In genomic region chr19:38316477-38317067, GRCh38 we compare ENCODE assay signal across 8 cellular contexts. TPM values are rescaled to one million over a fixed set of nuclear protein-coding genes. Genes with fewer than 3 reads are reported as not detected.
DNase-seq lines count a peak whose midpoint lies in the region; ATAC-seq, FAIRE-seq and TF ChIP-seq lines count a peak whose summit lies in the region.

No MANE protein-coding gene starts in this region.

- H3K9me3 ChIP-seq in CD4-positive, alpha-beta memory T cell (ENCODE audit: control insufficient read depth in 1 of 2, low read length in 2 of 2) = no peaks in the 10 kb centered on the region
- H3K9me3 ChIP-seq in K562 (replicated peaks; ENCODE audit: control insufficient read depth, insufficient read depth, low read depth, low read length) (no peaks in the 10 kb centered on the region), mononuclear cell (ENCODE audit: low read depth, low read length) (no peaks in the 10 kb centered on the region)

- H3K27me3 Mint-ChIP-seq in CD4-positive, alpha-beta memory T cell = no peaks in the 10 kb centered on the region

- peak overlapping the region; percentile 46 to 75; a peak in 3 of 4 replicates for H3K9ac ChIP-seq in K562 (ENCODE audit: insufficient read depth in 1 of 2, low read depth in 2 of 2, low read length in 2 of 2)

- WGBS in K562 (ENCODE audit: insufficient coverage, low coverage, missing lambda C conversion rate) = under 1% methylated on average over 8 of the region's 8 CpGs
- WGBS in lower leg skin, 2 donors = 31% methylated on average over 8 of the region's 8 CpGs

- H3K27ac ChIP-seq in CD4-positive, alpha-beta memory T cell (ENCODE audit: low read depth, low read length) = peak overlapping the region; percentile 91
- peak overlapping the region; percentile 85 for H3K27ac ChIP-seq in K562 (ENCODE audit: extremely low read depth, low read depth, low read length)

- peak overlapping the region; percentile 89 to 99 (median 96) for H3K27ac Mint-ChIP-seq in CD4-positive, alpha-beta memory T cell

- intact Hi-C loops in CD4-positive, alpha-beta memory T cell (cut with micrococcal nuclease) = loop anchor here (1.0 to 5.0 kb wide), 3 partner anchors 19 to 409 kb away; partner anchors contain the start of genes CATSPERG, SIPA1L3, SPINT2 and WDR87
- intact Hi-C loops in K562 (cut with micrococcal nuclease) = loop anchor here (1.0 kb wide), 2 partner anchors 19 to 46 kb away; partner anchors contain the start of gene CATSPERG
- intact Hi-C loops in lower leg skin (cut with DNase I; ENCODE audit: low total_unique reads) = no loop called here

- no peaks in the 10 kb centered on the region for H3K9me3 Mint-ChIP-seq in CD4-positive, alpha-beta memory T cell

- peaks cover 47% of the 10 kb centered on the region for H3K4me1 ChIP-seq in CD4-positive, alpha-beta memory T cell (ENCODE audit: insufficient read depth, low read length)
- peaks cover 46 to 65% of the 10 kb centered on the region in 2 experiments for H3K4me1 ChIP-seq in K562 (replicated peaks in 1 of 2; ENCODE audit: control insufficient read depth in 2 of 2, insufficient read depth in 2 of 2, low read length in 2 of 2)
- H3K4me1 ChIP-seq in mononuclear cell (ENCODE audit: insufficient read depth, low read length) = peaks cover 75% of the 10 kb centered on the region

- DNase-seq in CD4-positive, alpha-beta memory T cell = no peak
- no peak for DNase-seq in K562 (ENCODE audit: extremely low read depth in 1 of 4, low spot score in 3 of 4)
- DNase-seq in lower leg skin (ENCODE audit: low spot score in 2 of 2) = no peak
- no peak for DNase-seq in NCI-H2029 (lab: John Stamatoyannopoulos, UW)

- TSS peak; percentile 74 for BruUV-seq in K562 (replicated peaks; lab: Mats Ljungman, UMichigan)

- H3K9me1 ChIP-seq in K562 (ENCODE audit: control insufficient read depth, insufficient read depth, low read length) = no peaks in the 10 kb centered on the region

- H2AFZ ChIP-seq in K562 (ENCODE audit: low read depth, low read length) = peak overlapping the region; percentile 53

- TF ChIP-seq POLR2A in K562 (conservative IDR thresholded peaks at IDR 0.05) = no peak
- no peak for TF ChIP-seq POLR2A in lower leg skin (IDR thresholded peaks at IDR 0.05)

- no peaks in the 10 kb centered on the region for H3K36me3 ChIP-seq in CD4-positive, alpha-beta memory T cell (ENCODE audit: insufficient read depth, low read length)
- peaks cover 17% of the 10 kb centered on the region for H3K36me3 ChIP-seq in K562 (ENCODE audit: control insufficient read depth, insufficient read depth, low read length)

- peaks cover 30 to 72% (median 50%) of the 10 kb centered on the region in 4 donors for H3K4me1 Mint-ChIP-seq in CD4-positive, alpha-beta memory T cell

- no peaks in the 10 kb centered on the region for H4K20me1 ChIP-seq in K562 (replicated peaks; ENCODE audit: control insufficient read depth, insufficient read depth, low read length)

- TF ChIP-seq EP300 in K562 (IDR thresholded peaks at IDR 0.05; ENCODE audit: low read length) = no peak

- peak overlapping the region; percentile 73 for H3K4me2 ChIP-seq in K562 (ENCODE audit: insufficient read depth, low read length)

- peak overlapping the region; percentile 75 to 81 for H3K4me3 ChIP-seq in CD4-positive, alpha-beta memory T cell (ENCODE audit: low read length in 2 of 2)
- H3K4me3 ChIP-seq in K562 (peak overlapping the region; percentile 38), mononuclear cell (ENCODE audit: low read length) (peak overlapping the region; percentile 49), lower leg skin (ENCODE audit: low read depth, poor library complexity, severe bottlenecking) (no peak overlapping the region)

- in situ Hi-C loops in K562 (cut with MboI) = no loop called here

- no peaks in the 10 kb centered on the region for H3K27me3 ChIP-seq in CD4-positive, alpha-beta memory T cell (ENCODE audit: insufficient read depth, low read length)
- H3K27me3 ChIP-seq in K562 (ENCODE audit: control insufficient read depth in 2 of 2, insufficient read depth in 2 of 2, low read length in 2 of 2) (no peaks in the 10 kb centered on the region), mononuclear cell (ENCODE audit: insufficient read depth, low read length) (no peaks in the 10 kb centered on the region)

- POLR2A ChIA-PET in CD4-positive, alpha-beta memory T cell (lab: Charles Lee; ENCODE audit: partially characterized antibody) = no interaction called here
- POLR2A ChIA-PET in K562 (lab: Yijun Ruan, JAX) = no interaction called here

- ATAC-seq in HG03354 (IDR thresholded peaks at IDR 0.05; ENCODE audit: poor library complexity, severe bottlenecking, unreplicated experiment) (peak; percentile 26), K562 (peak; percentile 2), HG02571 (IDR thresholded peaks at IDR 0.05; ENCODE audit: unreplicated experiment) (no peak), GM21786 (IDR thresholded peaks at IDR 0.05; ENCODE audit: unreplicated experiment) (no peak)

- peak overlapping the region; percentile 80 to 98 (median 94) for H3K4me3 Mint-ChIP-seq in CD4-positive, alpha-beta memory T cell

- no peak for TF ChIP-seq CTCF in K562 (IDR thresholded peaks at IDR 0.05 in 2 of 3, conservative IDR thresholded peaks at IDR 0.05 in 1 of 3; ENCODE audit: insufficient read depth in 2 of 3, low read depth in 1 of 3, low read length in 3 of 3)
- no peak for TF ChIP-seq CTCF in lower leg skin (IDR thresholded peaks at IDR 0.05)

- TF ChIP-seq RAD21 in K562 (CRISPR knock-in tag; conservative IDR thresholded peaks at IDR 0.05 in 1 of 2, IDR thresholded peaks at IDR 0.05 in 1 of 2) = no peak

- no peak for FAIRE-seq in K562 (lab: Jason Lieb, UNC)

- CTCF ChIA-PET in CD4-positive, alpha-beta memory T cell (lab: Charles Lee; ENCODE audit: partially characterized antibody) = no interaction called here
- CTCF ChIA-PET in K562 (lab: Yijun Ruan, JAX; ENCODE audit: low intra/inter-chr PET ratio) = no interaction called here

- H3K79me2 ChIP-seq in K562 (ENCODE audit: control insufficient read depth, insufficient read depth, low read length) = peaks cover 39% of the 10 kb centered on the region

- peaks cover 0 to 4% of the 10 kb centered on the region in 2 donors for H3K36me3 Mint-ChIP-seq in CD4-positive, alpha-beta memory T cell

RNA-seq across cellular contexts. Expression of gene YIF1B, which starts 0.8 kb away (rescaled TPM):
- total RNA-seq in CD4-positive, alpha-beta memory T cell = 10 to 100 TPM; 35.8 to 38.4 TPM
- 10 to 100 TPM; 44.6 to 57.4 TPM for polyA plus RNA-seq in CD4-positive, alpha-beta memory T cell
- total RNA-seq in K562 (2011; cell fraction: chromatin; rRNA removed; ENCODE audit: low replicate concordance) = 108 and 422 TPM in 2 replicates
- total RNA-seq in K562 (2011; cell fraction: nucleolus; rRNA removed) = 844 and 880 TPM in 2 replicates
- total RNA-seq in K562 (2011; cell fraction: nucleoplasm; rRNA removed) = 389 and 454 TPM in 2 replicates
- total RNA-seq in K562 (2014; rRNA removed) (397 and 458 TPM in 2 replicates), K562 (2014; rRNA removed; fragmentation: Illumina TruSeq; extraction: Trizol) (92.4 and 102 TPM in 2 replicates), K562 (2015; rRNA removed; fragmentation: Illumina TruSeq; extraction: Trizol) (213 and 217 TPM in 2 replicates), K562 (2021) (329 and 345 TPM in 2 replicates), mononuclear cell (27.4 TPM), lower leg skin (10 to 100 TPM; 14.1 to 38.5 (median 25.5) TPM)
- polyA plus RNA-seq in K562 (2011; rRNA removed) (400 and 618 TPM in 2 replicates), K562 (2014; fragmentation: Illumina TruSeq; extraction: Trizol) (323 and 490 TPM in 2 replicates), K562 (2014; fragmentation: Nextera tagmentation; extraction: Ambion mirVana) (10 to 100 TPM in 1 of 2 experiments, 1 to 10 TPM in 1; 8.5 to 84.7 TPM), K562 (2014; rRNA removed) (586 and 617 TPM in 2 replicates)
- 1,022 and 1,984 TPM in 2 replicates for polyA plus RNA-seq in K562 (2011; cell fraction: cytosol; rRNA removed)
- polyA plus RNA-seq in K562 (2011; cell fraction: nucleus; rRNA removed) = 645 and 781 TPM in 2 replicates
- 339 and 566 TPM in 2 replicates for polyA plus RNA-seq in K562 (2012)
- 79.0 and 123 TPM in 2 replicates for polyA minus RNA-seq in K562 (2011; rRNA and poly(A)+ RNA removed)
- polyA minus RNA-seq in K562 (2011; cell fraction: cytosol; rRNA and poly(A)+ RNA removed) = 183 and 249 TPM in 2 replicates
- polyA minus RNA-seq in K562 (2011; cell fraction: nucleus; rRNA and poly(A)+ RNA removed) = 64.5 and 82.9 TPM in 2 replicates

RNA-seq across cellular contexts. Expression of gene KCNK6, which starts 3.1 kb away (rescaled TPM):
- total RNA-seq in CD4-positive, alpha-beta memory T cell = 10 to 100 TPM; 14.5 to 14.9 TPM
- 1 to 10 TPM; 1.3 to 7.4 TPM for polyA plus RNA-seq in CD4-positive, alpha-beta memory T cell
- total RNA-seq in K562 (2011; cell fraction: chromatin; rRNA removed; ENCODE audit: low replicate concordance) = 0.18 and 0.90 TPM in 2 replicates
- total RNA-seq in K562 (2011; cell fraction: nucleolus; rRNA removed) = 0.17 and 0.92 TPM in 2 replicates
- total RNA-seq in K562 (2011; cell fraction: nucleoplasm; rRNA removed) = 0.29 and 1.1 TPM in 2 replicates
- 0.05 and 0.12 TPM in 2 replicates for total RNA-seq in K562 (2014; rRNA removed)
- total RNA-seq in K562 (2014; rRNA removed; fragmentation: Illumina TruSeq; extraction: Trizol) = 0.06 and 0.15 TPM in 2 replicates
- 0.04 and 0.07 TPM in 2 replicates for total RNA-seq in K562 (2015; rRNA removed; fragmentation: Illumina TruSeq; extraction: Trizol)
- total RNA-seq in K562 (2021) = 0.18 and 0.31 TPM in 2 replicates
- polyA plus RNA-seq in K562 (2011; rRNA removed) = 0.07 and 0.16 TPM in 2 replicates
- polyA plus RNA-seq in K562 (2011; cell fraction: cytosol; rRNA removed) = 0.07 and 0.25 TPM in 2 replicates
- polyA plus RNA-seq in K562 (2011; cell fraction: nucleus; rRNA removed) = 0.10 TPM in 2 replicates
- 0.20 and 0.47 TPM in 2 replicates for polyA plus RNA-seq in K562 (2012)
- 0.08 and 0.42 TPM in 2 replicates for polyA plus RNA-seq in K562 (2014; fragmentation: Illumina TruSeq; extraction: Trizol)
- polyA plus RNA-seq in K562 (2014; fragmentation: Nextera tagmentation; extraction: Ambion mirVana) = under 1 TPM; 0.24 to 0.27 TPM
- polyA plus RNA-seq in K562 (2014; rRNA removed) = 0.07 and 0.08 TPM in 2 replicates
- 0.07 and 0.09 TPM in 2 replicates for polyA minus RNA-seq in K562 (2011; rRNA and poly(A)+ RNA removed)
- not detected in 2 replicates for polyA minus RNA-seq in K562 (2011; cell fraction: cytosol; rRNA and poly(A)+ RNA removed)
- polyA minus RNA-seq in K562 (2011; cell fraction: nucleus; rRNA and poly(A)+ RNA removed) = under 0.01 and 0.11 TPM in 2 replicates
- total RNA-seq in mononuclear cell = 3.8 TPM
- total RNA-seq in lower leg skin = 10 to 100 TPM; 20.7 to 29.6 (median 25.5) TPM

RNA-seq across cellular contexts. Expression of gene C19orf33, which starts 12.5 kb away (rescaled TPM):
- not detected for total RNA-seq in CD4-positive, alpha-beta memory T cell
- not detected for polyA plus RNA-seq in CD4-positive, alpha-beta memory T cell
- total RNA-seq in K562 (2011; cell fraction: chromatin; rRNA removed; ENCODE audit: low replicate concordance) = not detected in 2 replicates
- not detected in 2 replicates for total RNA-seq in K562 (2011; cell fraction: nucleolus; rRNA removed)
- not detected in 2 replicates for total RNA-seq in K562 (2011; cell fraction: nucleoplasm; rRNA removed)
- not detected in 2 replicates for total RNA-seq in K562 (2014; rRNA removed)
- not detected in 2 replicates for total RNA-seq in K562 (2014; rRNA removed; fragmentation: Illumina TruSeq; extraction: Trizol)
- not detected in 2 replicates for total RNA-seq in K562 (2015; rRNA removed; fragmentation: Illumina TruSeq; extraction: Trizol)
- not detected in 2 replicates for total RNA-seq in K562 (2021)
- not detected in 2 replicates for polyA plus RNA-seq in K562 (2011; rRNA removed)
- polyA plus RNA-seq in K562 (2011; cell fraction: cytosol; rRNA removed) = 0.57 TPM in 1 of 2 replicates, not detected in the other
- polyA plus RNA-seq in K562 (2011; cell fraction: nucleus; rRNA removed) = not detected in 2 replicates
- 0.29 TPM in 1 of 2 replicates, not detected in the other for polyA plus RNA-seq in K562 (2012)
- not detected in 2 replicates for polyA plus RNA-seq in K562 (2014; fragmentation: Illumina TruSeq; extraction: Trizol)
- polyA plus RNA-seq in K562 (2014; fragmentation: Nextera tagmentation; extraction: Ambion mirVana) = not detected
- polyA plus RNA-seq in K562 (2014; rRNA removed) = 3.2 TPM in 1 of 2 replicates, not detected in the other
- not detected in 2 replicates for polyA minus RNA-seq in K562 (2011; rRNA and poly(A)+ RNA removed)
- polyA minus RNA-seq in K562 (2011; cell fraction: cytosol; rRNA and poly(A)+ RNA removed) = not detected in 2 replicates
- polyA minus RNA-seq in K562 (2011; cell fraction: nucleus; rRNA and poly(A)+ RNA removed) = 0.81 TPM in 1 of 2 replicates, not detected in the other
- 3.1 TPM for total RNA-seq in mononuclear cell
- 100 to 1,000 TPM; 373 to 601 (median 426) TPM for total RNA-seq in lower leg skin

RNA-seq across cellular contexts. Expression of gene CATSPERG, which starts 19.1 kb away (rescaled TPM):
- 10 to 100 TPM; 23.3 to 27.0 TPM for total RNA-seq in CD4-positive, alpha-beta memory T cell
- polyA plus RNA-seq in CD4-positive, alpha-beta memory T cell = 1 to 10 TPM; 2.2 to 3.7 TPM
- 13.9 and 31.7 TPM in 2 replicates for total RNA-seq in K562 (2011; cell fraction: chromatin; rRNA removed; ENCODE audit: low replicate concordance)
- 19.7 and 20.7 TPM in 2 replicates for total RNA-seq in K562 (2011; cell fraction: nucleolus; rRNA removed)
- 21.0 and 26.9 TPM in 2 replicates for total RNA-seq in K562 (2011; cell fraction: nucleoplasm; rRNA removed)
- total RNA-seq in K562 (2014; rRNA removed) (0.37 TPM in 1 of 2 replicates, not detected in the other), K562 (2014; rRNA removed; fragmentation: Illumina TruSeq; extraction: Trizol) (0.41 and 0.58 TPM in 2 replicates), K562 (2015; rRNA removed; fragmentation: Illumina TruSeq; extraction: Trizol) (0.72 and 0.76 TPM in 2 replicates), K562 (2021) (1.8 and 2.2 TPM in 2 replicates), mononuclear cell (1.9 TPM), lower leg skin (1 to 10 TPM; 2.9 to 8.7 (median 5.1) TPM)
- polyA plus RNA-seq in K562 (2011; rRNA removed) (0.56 and 1.0 TPM in 2 replicates), K562 (2014; fragmentation: Illumina TruSeq; extraction: Trizol) (0.15 and 0.30 TPM in 2 replicates), K562 (2014; fragmentation: Nextera tagmentation; extraction: Ambion mirVana) (under 1 TPM in 1 of 2 experiments, not detected in 1; 0.07 TPM), K562 (2014; rRNA removed) (0.97 and 1.1 TPM in 2 replicates)
- polyA plus RNA-seq in K562 (2011; cell fraction: cytosol; rRNA removed) = 0.27 and 0.46 TPM in 2 replicates
- polyA plus RNA-seq in K562 (2011; cell fraction: nucleus; rRNA removed) = 3.2 and 3.3 TPM in 2 replicates
- 0.55 and 0.90 TPM in 2 replicates for polyA plus RNA-seq in K562 (2012)
- 1.3 and 1.6 TPM in 2 replicates for polyA minus RNA-seq in K562 (2011; rRNA and poly(A)+ RNA removed)
- polyA minus RNA-seq in K562 (2011; cell fraction: cytosol; rRNA and poly(A)+ RNA removed) = 0.95 and 1.5 TPM in 2 replicates
- 3.6 and 4.6 TPM in 2 replicates for polyA minus RNA-seq in K562 (2011; cell fraction: nucleus; rRNA and poly(A)+ RNA removed)

RNA-seq across cellular contexts. Expression of gene SPINT2, which starts 52.2 kb away (rescaled TPM):
- 10 to 100 TPM; 35.7 to 40.4 TPM for total RNA-seq in CD4-positive, alpha-beta memory T cell
- 10 to 100 TPM; 72.3 to 94.5 TPM for polyA plus RNA-seq in CD4-positive, alpha-beta memory T cell
- 0.49 and 2.1 TPM in 2 replicates for total RNA-seq in K562 (2011; cell fraction: chromatin; rRNA removed; ENCODE audit: low replicate concordance)
- total RNA-seq in K562 (2011; cell fraction: nucleolus; rRNA removed) = 1.7 and 3.2 TPM in 2 replicates
- total RNA-seq in K562 (2011; cell fraction: nucleoplasm; rRNA removed) = 0.73 and 4.7 TPM in 2 replicates
- total RNA-seq in K562 (2014; rRNA removed) (1.0 and 3.5 TPM in 2 replicates), K562 (2014; rRNA removed; fragmentation: Illumina TruSeq; extraction: Trizol) (0.38 and 0.84 TPM in 2 replicates), K562 (2015; rRNA removed; fragmentation: Illumina TruSeq; extraction: Trizol) (0.65 and 1.4 TPM in 2 replicates), K562 (2021) (1.9 and 2.1 TPM in 2 replicates), mononuclear cell (34.5 TPM), lower leg skin (100 to 1,000 TPM; 401 to 505 (median 497) TPM)
- polyA plus RNA-seq in K562 (2011; rRNA removed) (4.5 and 4.6 TPM in 2 replicates), K562 (2014; fragmentation: Illumina TruSeq; extraction: Trizol) (3.6 and 4.4 TPM in 2 replicates), K562 (2014; fragmentation: Nextera tagmentation; extraction: Ambion mirVana) (1 to 10 TPM; 3.4 to 4.1 TPM), K562 (2014; rRNA removed) (0.93 and 1.6 TPM in 2 replicates)
- polyA plus RNA-seq in K562 (2011; cell fraction: cytosol; rRNA removed) = 3.5 and 6.8 TPM in 2 replicates
- 3.8 and 4.9 TPM in 2 replicates for polyA plus RNA-seq in K562 (2011; cell fraction: nucleus; rRNA removed)
- 0.69 and 1.3 TPM in 2 replicates for polyA plus RNA-seq in K562 (2012)
- 1.9 and 3.0 TPM in 2 replicates for polyA minus RNA-seq in K562 (2011; rRNA and poly(A)+ RNA removed)
- 4.6 TPM in 1 of 2 replicates, not detected in the other for polyA minus RNA-seq in K562 (2011; cell fraction: cytosol; rRNA and poly(A)+ RNA removed)
- 0.40 and 2.0 TPM in 2 replicates for polyA minus RNA-seq in K562 (2011; cell fraction: nucleus; rRNA and poly(A)+ RNA removed)

Comparison
In these comparisons a context has a peak if more than half of its experiments do, and no peak if none do; other contexts are left out.
1. ATAC-seq: peak in HG03354 (single experiment) and K562 (single experiment); none in HG02571 (single experiment) and GM21786 (single experiment).
2. RNA of gene C19orf33, which starts 12.5 kb away (total RNA-seq): 373 to 601 TPM in lower leg skin; 3.1 TPM in mononuclear cell (single experiment), not detected in CD4-positive, alpha-beta memory T cell and not detected in K562; every median in the first group is over 10 times any median in the second.